2 cellular contexts compared by ENCODE assay signal in the genomic region with DNA sequence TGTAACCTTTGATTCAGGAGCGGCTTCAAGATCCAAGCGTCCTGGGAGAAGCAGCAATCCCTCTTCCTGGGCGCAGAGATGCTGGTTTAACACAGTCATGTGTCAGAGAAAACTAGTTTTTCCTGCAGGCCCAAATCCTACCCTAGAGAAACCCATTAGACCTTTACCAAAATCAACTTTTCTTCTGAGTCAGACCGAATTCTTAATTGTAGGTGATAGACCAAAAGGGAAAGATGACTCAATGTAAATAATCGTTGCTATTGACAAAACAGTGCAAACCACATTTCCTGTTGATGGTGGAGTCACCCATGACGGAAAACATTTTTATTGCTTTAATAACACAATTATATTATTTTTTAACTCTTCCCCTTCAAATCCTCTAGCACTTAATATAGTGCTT.
TF ChIP-seq lines count a peak whose summit lies in the region.

No MANE protein-coding gene starts in this region.

TF ChIP-seq in IMR-90, 13 proteins besides CTCF, POLR2A, EP300 and RAD21:
- TF ChIP-seq RCOR1 (IDR thresholded peaks at IDR 0.05; ENCODE audit: insufficient replicate concordance, low read length) (no peak), FOS (IDR thresholded peaks at IDR 0.05; ENCODE audit: low read depth, low read length) (0 out of 2 replicates have a peak, but pooled peaks have one; percentile 16), BHLHE40 (IDR thresholded peaks at IDR 0.05; ENCODE audit: low read depth, low read length) (no peak), MAZ (IDR thresholded peaks at IDR 0.05; ENCODE audit: borderline replicate concordance, low read depth, low read length) (no peak)
- TF ChIP-seq, protein P1, sequence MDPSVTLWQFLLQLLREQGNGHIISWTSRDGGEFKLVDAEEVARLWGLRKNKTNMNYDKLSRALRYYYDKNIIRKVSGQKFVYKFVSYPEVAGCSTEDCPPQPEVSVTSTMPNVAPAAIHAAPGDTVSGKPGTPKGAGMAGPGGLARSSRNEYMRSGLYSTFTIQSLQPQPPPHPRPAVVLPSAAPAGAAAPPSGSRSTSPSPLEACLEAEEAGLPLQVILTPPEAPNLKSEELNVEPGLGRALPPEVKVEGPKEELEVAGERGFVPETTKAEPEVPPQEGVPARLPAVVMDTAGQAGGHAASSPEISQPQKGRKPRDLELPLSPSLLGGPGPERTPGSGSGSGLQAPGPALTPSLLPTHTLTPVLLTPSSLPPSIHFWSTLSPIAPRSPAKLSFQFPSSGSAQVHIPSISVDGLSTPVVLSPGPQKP (IDR thresholded peaks at IDR 0.05; ENCODE audit: borderline replicate concordance, low read depth, low read length), result no peak

TF ChIP-seq in HepG2, 621 proteins besides CTCF, POLR2A, EP300 and RAD21:
- no peak for TF ChIP-seq ZNF577 (CRISPR knock-in tag; IDR thresholded peaks at IDR 0.05; ENCODE audit: borderline replicate concordance, low read depth)
- no peak for TF ChIP-seq KDM5B (CRISPR knock-in tag; IDR thresholded peaks at IDR 0.05; ENCODE audit: borderline replicate concordance)
- TF ChIP-seq BCL3 (CRISPR knock-in tag; IDR thresholded peaks at IDR 0.05), result no peak
- TF ChIP-seq CBX5 (CRISPR knock-in tag; IDR thresholded peaks at IDR 0.05; ENCODE audit: borderline replicate concordance), result no peak
- TF ChIP-seq MIER2 (CRISPR knock-in tag; IDR thresholded peaks at IDR 0.05), result no peak
- no peak for TF ChIP-seq ZNF512B (CRISPR knock-in tag; IDR thresholded peaks at IDR 0.05; ENCODE audit: borderline replicate concordance)
- no peak for TF ChIP-seq ELK4 (CRISPR knock-in tag; IDR thresholded peaks at IDR 0.05; ENCODE audit: borderline replicate concordance)
- TF ChIP-seq EED (CRISPR knock-in tag; IDR thresholded peaks at IDR 0.05), result no peak
- TF ChIP-seq ZNF337 (CRISPR knock-in tag; IDR thresholded peaks at IDR 0.05; ENCODE audit: borderline replicate concordance, low read depth), result no peak
- no peak for TF ChIP-seq ZSCAN29 (CRISPR knock-in tag; conservative IDR thresholded peaks at IDR 0.05)
- no peak for TF ChIP-seq ZMYM2 (CRISPR knock-in tag; IDR thresholded peaks at IDR 0.05)
- TF ChIP-seq, protein P2, sequence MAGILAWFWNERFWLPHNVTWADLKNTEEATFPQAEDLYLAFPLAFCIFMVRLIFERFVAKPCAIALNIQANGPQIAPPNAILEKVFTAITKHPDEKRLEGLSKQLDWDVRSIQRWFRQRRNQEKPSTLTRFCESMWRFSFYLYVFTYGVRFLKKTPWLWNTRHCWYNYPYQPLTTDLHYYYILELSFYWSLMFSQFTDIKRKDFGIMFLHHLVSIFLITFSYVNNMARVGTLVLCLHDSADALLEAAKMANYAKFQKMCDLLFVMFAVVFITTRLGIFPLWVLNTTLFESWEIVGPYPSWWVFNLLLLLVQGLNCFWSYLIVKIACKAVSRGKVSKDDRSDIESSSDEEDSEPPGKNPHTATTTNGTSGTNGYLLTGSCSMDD (CRISPR knock-in tag; IDR thresholded peaks at IDR 0.05), result no peak
- no peak for TF ChIP-seq HNRNPH1 (optimal IDR thresholded peaks at IDR 0.05; ENCODE audit: low read depth, low read length)
- TF ChIP-seq, protein P3, sequence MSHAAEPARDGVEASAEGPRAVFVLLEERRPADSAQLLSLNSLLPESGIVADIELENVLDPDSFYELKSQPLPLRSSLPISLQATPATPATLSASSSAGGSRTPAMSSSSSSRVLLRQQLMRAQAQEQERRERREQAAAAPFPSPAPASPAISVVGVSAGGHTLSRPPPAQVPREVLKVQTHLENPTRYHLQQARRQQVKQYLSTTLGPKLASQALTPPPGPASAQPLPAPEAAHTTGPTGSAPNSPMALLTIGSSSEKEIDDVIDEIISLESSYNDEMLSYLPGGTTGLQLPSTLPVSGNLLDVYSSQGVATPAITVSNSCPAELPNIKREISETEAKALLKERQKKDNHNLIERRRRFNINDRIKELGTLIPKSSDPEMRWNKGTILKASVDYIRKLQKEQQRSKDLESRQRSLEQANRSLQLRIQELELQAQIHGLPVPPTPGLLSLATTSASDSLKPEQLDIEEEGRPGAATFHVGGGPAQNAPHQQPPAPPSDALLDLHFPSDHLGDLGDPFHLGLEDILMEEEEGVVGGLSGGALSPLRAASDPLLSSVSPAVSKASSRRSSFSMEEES (CRISPR knock-in tag; IDR thresholded peaks at IDR 0.05), result no peak
- TF ChIP-seq EZH2 (conservative IDR thresholded peaks at IDR 0.05; ENCODE audit: low read depth, low read length), result no peak
- TF ChIP-seq MTF2 (CRISPR knock-in tag; IDR thresholded peaks at IDR 0.05; ENCODE audit: borderline replicate concordance), result no peak
- TF ChIP-seq ZNF598 (CRISPR knock-in tag; IDR thresholded peaks at IDR 0.05; ENCODE audit: borderline replicate concordance), result no peak
